Comparison of ENCODE assay signal across 19 cellular contexts in genomic region chr11:70587095-70587389, GRCh38.
DNase-seq lines count a peak whose midpoint lies in the region; ATAC-seq, FAIRE-seq and TF ChIP-seq lines count a peak whose summit lies in the region.
"Had no signal": no experiment of that assay in that cellular context is flagged by ENCODE, and none has a peak within 500 bp of the region (broad histone marks: within the 10 kb centered on the region; RNA-seq: fewer than 3 reads in every experiment).

No MANE protein-coding gene starts in this region.

- H3K27me3 ChIP-seq in lower lobe of right lung (ENCODE audit: low read depth) (no peaks in the 10 kb centered on the region), spleen (replicated peaks in 1 of 7) (peaks cover 0 to 32% (median 0%) of the 10 kb centered on the region in 7 donors)

- DNase-seq in left ventricle myocardium superior (peak; percentile 15), left cardiac atrium (no peak), SW480 (ENCODE audit: low spot score) (peak; percentile 83), lower lobe of right lung (peak; percentile 28), spleen (peak; percentile 37), SW 1271 (lab: John Stamatoyannopoulos, UW) (no peak), urothelium cell line (ENCODE audit: low spot score) (no peak)
- DNase-seq: COR-L47, Kasumi-1, MM.1S, NCI-H1417 treated with DMSO at 0.1 percent for 48 hours, NCI-H1930, NCI-H2171 treated with DMSO at 0.1 percent for 48 hours, NCI-H510A, NCI-H774, PC-3 had no signal

- no peaks in the 10 kb centered on the region for H3K9me3 ChIP-seq in lower lobe of right lung
- no peaks in the 10 kb centered on the region for H3K9me3 ChIP-seq in spleen

- H3K36me3 ChIP-seq in lower lobe of right lung (no peaks in the 10 kb centered on the region), spleen (no peaks in the 10 kb centered on the region)

- WGBS in spleen, 5 donors, result 56 to 73% (median 65%) methylated on average over 9 of the region's 9 CpGs

- H3K4me3 ChIP-seq in lower lobe of right lung (no peak overlapping the region), spleen (no peak overlapping the region)
- H3K4me3 ChIP-seq: GM23338 had no signal

- intact Hi-C loops in left ventricle myocardium superior (cut with micrococcal nuclease), result no loop called here
- intact Hi-C loops in left cardiac atrium (cut with DNase I), result no loop called here
- intact Hi-C loops in lower lobe of right lung (cut with DNase I), result no loop called here
- intact Hi-C loops in spleen (cut with DNase I; ENCODE audit: low total_unique reads), result no loop called here

- TF ChIP-seq CTCF in lower lobe of right lung (IDR thresholded peaks at IDR 0.05), result no peak
- TF ChIP-seq CTCF in spleen (IDR thresholded peaks at IDR 0.05 in 8 of 11, conservative IDR thresholded peaks at IDR 0.05 in 3 of 11), result no peak

- no peak for FAIRE-seq in urothelium cell line (lab: Jason Lieb, UNC)
- FAIRE-seq: A204.1 had no signal

- H3K4me1 ChIP-seq in lower lobe of right lung (no peaks in the 10 kb centered on the region), spleen (no peaks in the 10 kb centered on the region)

- TF ChIP-seq POLR2A in spleen (IDR thresholded peaks at IDR 0.05), result no peak

- ATAC-seq in left ventricle myocardium superior (no peak), left cardiac atrium (no peak), lower lobe of right lung (no peak), HG02970 (IDR thresholded peaks at IDR 0.05; ENCODE audit: low FRiP score, unreplicated experiment) (no peak)
- ATAC-seq: GM23338, PC-3 had no signal

- H3K27ac ChIP-seq in lower lobe of right lung, result no peak overlapping the region
- no peak overlapping the region for H3K27ac ChIP-seq in spleen

Comparison
In these comparisons a context has a peak if more than half of its experiments do, and no peak if none do; other contexts are left out.
1. DNase-seq: peak in left ventricle myocardium superior (single experiment), SW480 (single experiment), lower lobe of right lung (single experiment) and spleen (single experiment); none in left cardiac atrium (single experiment), SW 1271 (0 of 2) and urothelium cell line (single experiment).